In genomic region chr14:76977793-76978730, GRCh38 we compare ENCODE assay signal across 8 cellular contexts. TPM values are rescaled to one million over a fixed set of nuclear protein-coding genes. Genes with fewer than 3 reads are reported as not detected.
A peak's percentile ranks its signal among the peaks of the same experiment; 100 is the strongest.
DNase-seq lines count a peak whose midpoint lies in the region; ATAC-seq lines count a peak whose summit lies in the region.

No MANE protein-coding gene starts in this region.

- H3K36me3 Mint-ChIP-seq in activated naive CD8-positive, alpha-beta T cell treated with anti-CD3 and anti-CD28 coated beads for 36 hours: no peaks in the 10 kb centered on the region

- ATAC-seq in GM18517 (IDR thresholded peaks at IDR 0.05; ENCODE audit: unreplicated experiment): peak; percentile 86
- peak; percentile 77 for ATAC-seq in HG03025 (IDR thresholded peaks at IDR 0.05; ENCODE audit: low FRiP score, unreplicated experiment)

- H3K4me1 Mint-ChIP-seq in activated naive CD8-positive, alpha-beta T cell treated with anti-CD3 and anti-CD28 coated beads for 36 hours: peaks cover 31% of the 10 kb centered on the region

- peak overlapping the region; percentile 68 for H3K4me3 Mint-ChIP-seq in activated naive CD8-positive, alpha-beta T cell treated with anti-CD3 and anti-CD28 coated beads for 36 hours

- DNase-seq in T follicular helper cell (ENCODE audit: low read depth) (peak; percentile 75), left kidney (ENCODE audit: low read depth, low spot score) (peak; percentile 80), NCI-H2081 (lab: John Stamatoyannopoulos, UW) (no peak), dermis blood vessel endothelial cell (no peak)
- peak; percentile 88 for DNase-seq in activated naive CD8-positive, alpha-beta T cell treated with anti-CD3 and anti-CD28 coated beads for 36 hours
- DNase-seq in stimulated activated CD8-positive, alpha-beta memory T cell treated with anti-CD3 and anti-CD28 coated beads, Interleukin-15, amount 100 ng/mL, for 24 hours (ENCODE audit: low read depth): peak; percentile 41

- H3K27ac Mint-ChIP-seq in activated naive CD8-positive, alpha-beta T cell treated with anti-CD3 and anti-CD28 coated beads for 36 hours: peak overlapping the region; percentile 96

- H3K27me3 Mint-ChIP-seq in activated naive CD8-positive, alpha-beta T cell treated with anti-CD3 and anti-CD28 coated beads for 36 hours: no peaks in the 10 kb centered on the region

- peaks cover 13% of the 10 kb centered on the region for H3K9me3 Mint-ChIP-seq in activated naive CD8-positive, alpha-beta T cell treated with anti-CD3 and anti-CD28 coated beads for 36 hours

RNA-seq across cellular contexts. Expression of gene IRF2BPL, which starts 50.4 kb away (rescaled TPM):
- 10 to 100 TPM; 34.8 to 36.2 TPM for total RNA-seq in activated naive CD8-positive, alpha-beta T cell treated with anti-CD3 and anti-CD28 coated beads for 36 hours
- total RNA-seq in dermis blood vessel endothelial cell: 11.6 and 17.9 TPM in 2 replicates

Comparison
In these comparisons a context has a peak if more than half of its experiments do, and no peak if none do; other contexts are left out.
1. DNase-seq: peak in T follicular helper cell (single experiment), activated naive CD8-positive, alpha-beta T cell treated with anti-CD3 and anti-CD28 coated beads for 36 hours (single experiment), left kidney (single experiment) and stimulated activated CD8-positive, alpha-beta memory T cell treated with anti-CD3 and anti-CD28 coated beads, Interleukin-15, amount 100 ng/mL, for 24 hours (single experiment); none in NCI-H2081 (0 of 2) and dermis blood vessel endothelial cell (single experiment).